In genomic region chr1:148761360-148761759, GRCh38 we compare ENCODE assay signal across 2 cellular contexts. TPM values are rescaled to one million over a fixed set of nuclear protein-coding genes. Genes with fewer than 3 reads are reported as not detected.
"Had no signal": no experiment of that assay in that cellular context is flagged by ENCODE, and none has a peak within 500 bp of the region (broad histone marks: within the 10 kb centered on the region; RNA-seq: fewer than 3 reads in every experiment).

No MANE protein-coding gene starts in this region.

RNA-seq across cellular contexts. Expression of gene NUDT4B, which starts 12.8 kb away (rescaled TPM):
- total RNA-seq: left ventricle myocardium inferior, vagina had no signal
